In genomic region chr11:93741882-93742226, GRCh38 we compare ENCODE assay signal across 8 cellular contexts. TPM values are rescaled to one million over a fixed set of nuclear protein-coding genes. Genes with fewer than 3 reads are reported as not detected.
DNase-seq lines count a peak whose midpoint lies in the region; ATAC-seq and TF ChIP-seq lines count a peak whose summit lies in the region.

No MANE protein-coding gene starts in this region.

- H3K4me1 ChIP-seq in SJSA1 (replicated peaks) (peaks cover 16% of the 10 kb centered on the region; the same call in 1 of the 2 replicates), muscle layer of duodenum (ENCODE audit: control insufficient read depth in 1 of 2, insufficient read depth in 2 of 2, low read length in 2 of 2) (peaks cover 12 to 29% of the 10 kb centered on the region in 2 donors)

- H3K9me3 ChIP-seq in SJSA1 (replicated peaks) = no peaks in the 10 kb centered on the region
- no peaks in the 10 kb centered on the region for H3K9me3 ChIP-seq in muscle layer of duodenum (ENCODE audit: control insufficient read depth in 1 of 2, low read length in 2 of 2)

- no peak for TF ChIP-seq CTCF in AG10803 (conservative IDR thresholded peaks at IDR 0.05; ENCODE audit: low read length)

- H3K4me3 ChIP-seq in AG10803 (ENCODE audit: low read length) (peak overlapping the region; percentile 91), SJSA1 (peak overlapping the region; percentile 73), muscle layer of duodenum (ENCODE audit: low read depth in 1 of 2, low read length in 2 of 2) (peak overlapping the region; percentile 88 to 99)

- H3K27me3 ChIP-seq in SJSA1 (replicated peaks) = no peaks in the 10 kb centered on the region
- no peaks in the 10 kb centered on the region for H3K27me3 ChIP-seq in muscle layer of duodenum (ENCODE audit: low read depth, low read length)

- H3K36me3 ChIP-seq in SJSA1 (peaks cover 39% of the 10 kb centered on the region), muscle layer of duodenum (ENCODE audit: control insufficient read depth in 1 of 2, insufficient read depth in 2 of 2, low read length in 2 of 2) (peaks cover 22 to 28% of the 10 kb centered on the region in 2 donors)

- DNase-seq in AG10803 (ENCODE audit: low read depth) (peak; percentile 66), SJSA1 (ENCODE audit: low read depth in 1 of 2, low spot score in 2 of 2) (no peak), epithelial cell of prostate (ENCODE audit: low read depth, low spot score) (peak; percentile 18), retina (no peak)

- peak; percentile 20 for ATAC-seq in GM18511 (IDR thresholded peaks at IDR 0.05; ENCODE audit: unreplicated experiment)
- ATAC-seq in HG03175 (IDR thresholded peaks at IDR 0.05; ENCODE audit: unreplicated experiment) = peak; percentile 15
- ATAC-seq in HG03439 (IDR thresholded peaks at IDR 0.05; ENCODE audit: unreplicated experiment) = no peak

- peak overlapping the region; percentile 89 for H3K27ac ChIP-seq in SJSA1
- peak overlapping the region; percentile 95 for H3K27ac ChIP-seq in epithelial cell of prostate
- peak overlapping the region; percentile 99 for H3K27ac ChIP-seq in muscle layer of duodenum (ENCODE audit: low read length)

RNA-seq across cellular contexts. Expression of gene C11orf54, which starts 0.4 kb away (rescaled TPM):
- total RNA-seq in SJSA1 (2014; rRNA removed; shearing (Covaris generic)) = 12.8 and 19.8 TPM in 2 replicates

RNA-seq across cellular contexts. Expression of gene TAF1D, which starts 0.6 kb away (rescaled TPM):
- 72.6 and 90.6 TPM in 2 replicates for total RNA-seq in SJSA1 (2014; rRNA removed; shearing (Covaris generic))

RNA-seq across cellular contexts. Expression of gene MED17, which starts 42.2 kb away (rescaled TPM):
- total RNA-seq in SJSA1 (2014; rRNA removed; shearing (Covaris generic)) = 14.3 and 18.2 TPM in 2 replicates

Comparison
In these comparisons a context has a peak if more than half of its experiments do, and no peak if none do; other contexts are left out.
1. DNase-seq: peak in AG10803 (single experiment) and epithelial cell of prostate (single experiment); none in SJSA1 (0 of 2) and retina (single experiment).
2. Peak in every context shown above with its lines, with median percentiles within 50 percentile points of each other: H3K4me3 ChIP-seq and H3K27ac ChIP-seq.